In genomic region chr20:3174442-3175263, GRCh38 we compare ENCODE assay signal across 8 cellular contexts. TPM values are rescaled to one million over a fixed set of nuclear protein-coding genes. Genes with fewer than 3 reads are reported as not detected.
A peak's percentile ranks its signal among the peaks of the same experiment; 100 is the strongest.
DNase-seq lines count a peak whose midpoint lies in the region; ATAC-seq and TF ChIP-seq lines count a peak whose summit lies in the region.

No MANE protein-coding gene starts in this region.

- no peaks in the 10 kb centered on the region for H3K9me3 ChIP-seq in right atrium auricular region
- no peaks in the 10 kb centered on the region for H3K9me3 ChIP-seq in adrenal gland (replicated peaks in 1 of 3)
- H3K9me3 ChIP-seq in tibial artery: no peaks in the 10 kb centered on the region

- no peak for ATAC-seq in left ventricle myocardium superior
- ATAC-seq in GM21381 (IDR thresholded peaks at IDR 0.05; ENCODE audit: unreplicated experiment): no peak

- no peak for TF ChIP-seq POLR2A in adrenal gland (IDR thresholded peaks at IDR 0.05)

- no peaks in the 10 kb centered on the region for H3K36me3 ChIP-seq in right atrium auricular region
- no peaks in the 10 kb centered on the region for H3K36me3 ChIP-seq in adrenal gland (replicated peaks in 1 of 2)
- H3K36me3 ChIP-seq in tibial artery: no peaks in the 10 kb centered on the region

- TF ChIP-seq CTCF in right atrium auricular region (IDR thresholded peaks at IDR 0.05): no peak
- peak in 1 of 6 experiments; percentile 8 for TF ChIP-seq CTCF in adrenal gland (IDR thresholded peaks at IDR 0.05)
- no peak for TF ChIP-seq CTCF in tibial artery (IDR thresholded peaks at IDR 0.05)

- intact Hi-C loops in left ventricle myocardium superior (cut with micrococcal nuclease) (no loop called here), adrenal gland (cut with DNase I) (no loop called here), tibial artery (cut with DNase I; ENCODE audit: low total_unique reads) (no loop called here)

- H3K4me1 ChIP-seq in right atrium auricular region: peaks cover 0 to 24% of the 10 kb centered on the region in 2 donors
- H3K4me1 ChIP-seq in adrenal gland (replicated peaks in 1 of 2): peaks cover 15 to 29% of the 10 kb centered on the region in 2 donors
- H3K4me1 ChIP-seq in tibial artery: peaks cover 0 to 18% (median 15%) of the 10 kb centered on the region in 4 donors

- 8 to 12% (median 10%) methylated on average over 13 of the region's 13 CpGs for WGBS in adrenal gland, 4 donors

- H3K4me3 ChIP-seq in right atrium auricular region: peak overlapping the region; percentile 80 to 92
- H3K4me3 ChIP-seq in adrenal gland: peak overlapping the region; percentile 3 to 75 (median 70)
- H3K4me3 ChIP-seq in tibial artery: peak overlapping the region; percentile 70 to 73

- H3K27me3 ChIP-seq in right atrium auricular region (no peaks in the 10 kb centered on the region), adrenal gland (no peaks in the 10 kb centered on the region), layer of hippocampus (ENCODE audit: control insufficient read depth, insufficient read depth, low read length) (no peaks in the 10 kb centered on the region), tibial artery (peaks cover 0 to 4% of the 10 kb centered on the region in 2 donors)

- DNase-seq in right atrium auricular region (ENCODE audit: low spot score): no peak
- no peak for DNase-seq in left ventricle myocardium superior
- peak in 1 of 7 donors; percentile 45 for DNase-seq in adrenal gland
- DNase-seq in tibial artery: no peak
- no peak for DNase-seq in NCI-H524 (lab: John Stamatoyannopoulos, UW)
- no peak for DNase-seq in stimulated activated CD4-positive, alpha-beta T cell treated with anti-CD3 and anti-CD28 coated beads, Interleukin-2, amount 100 ng/mL, for 48 hours

- H3K27ac ChIP-seq in right atrium auricular region: peak overlapping the region; percentile 80 to 81
- H3K27ac ChIP-seq in adrenal gland: peak overlapping the region in 4 of 5 donors; percentile 47 to 83 (median 80)
- peak overlapping the region; percentile 78 for H3K27ac ChIP-seq in layer of hippocampus (ENCODE audit: low read depth, low read length)
- peak overlapping the region; percentile 56 to 74 for H3K27ac ChIP-seq in tibial artery

RNA-seq across cellular contexts. Expression of gene LZTS3, which starts 1.3 kb away (rescaled TPM):
- total RNA-seq in right atrium auricular region (10 to 100 TPM; 18.9 to 25.9 TPM), left ventricle myocardium superior (17.6 TPM), adrenal gland (10 to 100 TPM in 5 of 8 donors, 1 to 10 TPM in 3; 5.8 to 29.9 (median 11.5) TPM)
- polyA plus RNA-seq in adrenal gland: 10 to 100 TPM in 1 of 3 donors, 1 to 10 TPM in 2; 3.6 to 12.9 (median 6.5) TPM

RNA-seq across cellular contexts. Expression of gene FASTKD5, which starts 15.0 kb away (rescaled TPM):
- total RNA-seq in right atrium auricular region (10 to 100 TPM; 18.7 to 24.7 TPM), left ventricle myocardium superior (29.1 TPM), adrenal gland (10 to 100 TPM; 19.1 to 33.8 (median 27.2) TPM)
- polyA plus RNA-seq in adrenal gland: 10 to 100 TPM in 2 of 3 donors, 1 to 10 TPM in 1; 7.2 to 45.0 (median 12.3) TPM

RNA-seq across cellular contexts. Expression of gene UBOX5, which starts 15.0 kb away (rescaled TPM):
- total RNA-seq in right atrium auricular region (1 to 10 TPM; 4.1 to 5.0 TPM), left ventricle myocardium superior (2.9 TPM), adrenal gland (10 to 100 TPM in 1 of 8 donors, 1 to 10 TPM in 7; 3.1 to 10.2 (median 8.1) TPM)
- polyA plus RNA-seq in adrenal gland: 1 to 10 TPM; 4.8 to 9.2 (median 5.0) TPM

RNA-seq across cellular contexts. Expression of gene DDRGK1, which starts 29.8 kb away (rescaled TPM):
- 10 to 100 TPM; 43.8 to 48.0 TPM for total RNA-seq in right atrium auricular region
- 37.2 TPM for total RNA-seq in left ventricle myocardium superior
- total RNA-seq in adrenal gland: 100 to 1,000 TPM; 124 to 202 (median 166) TPM
- polyA plus RNA-seq in adrenal gland: 100 to 1,000 TPM in 2 of 3 donors, 10 to 100 TPM in 1; 81.6 to 125 (median 113) TPM

RNA-seq across cellular contexts. Expression of gene ITPA, which starts 34.6 kb away (rescaled TPM):
- total RNA-seq in right atrium auricular region (10 to 100 TPM; 17.4 to 21.4 TPM), left ventricle myocardium superior (17.2 TPM), adrenal gland (10 to 100 TPM; 41.4 to 82.3 (median 58.6) TPM)
- polyA plus RNA-seq in adrenal gland: 100 to 1,000 TPM in 2 of 3 donors, 10 to 100 TPM in 1; 29.3 to 182 (median 131) TPM
